ENCODE assay signal across 8 cellular contexts in genomic region chr14:61537567-61538463, GRCh38.
A peak's percentile ranks its signal among the peaks of the same experiment; 100 is the strongest.
DNase-seq lines count a peak whose midpoint lies in the region; ATAC-seq, FAIRE-seq and TF ChIP-seq lines count a peak whose summit lies in the region.

No MANE protein-coding gene starts in this region.

- CTCF ChIA-PET in T-cell (lab: Charles Lee) (interaction anchor here (0.6 to 1.4 kb wide), 2 partner anchors 9 to 66 kb away, joined by 4 to 5 read pairs; no protein-coding TSS in a partner anchor), endothelial cell of umbilical vein (lab: Charles Lee) (interaction anchor here (0.9 to 1.8 kb wide), 7 partner anchors 10 to 66 kb away, joined by 3 to 7 read pairs (median 5); no protein-coding TSS in a partner anchor)
- CTCF ChIA-PET in naive thymus-derived CD4-positive, alpha-beta T cell (lab: Charles Lee), result no interaction called here

- intact Hi-C loops in endothelial cell of umbilical vein (cut with micrococcal nuclease), result loop anchor here (1.0 kb wide), 2 partner anchors 11 to 23 kb away; no protein-coding TSS in a partner anchor
- intact Hi-C loops in naive thymus-derived CD4-positive, alpha-beta T cell (cut with micrococcal nuclease), result loop anchor here (5.0 to 10.0 kb wide), 3 partner anchors 243 to 299 kb away; no protein-coding TSS in a partner anchor

- dilution Hi-C loops in endothelial cell of umbilical vein (cut with MboI; ENCODE audit: extremely low pct_ligation_motif_present, low sequenced_read_pairs), result no loop called here

- H3K9me3 ChIP-seq in endothelial cell of umbilical vein (replicated peaks; ENCODE audit: control insufficient read depth, insufficient read depth, low read length), result no peaks in the 10 kb centered on the region
- no peaks in the 10 kb centered on the region for H3K9me3 ChIP-seq in naive thymus-derived CD4-positive, alpha-beta T cell (ENCODE audit: control insufficient read depth in 2 of 3, low read length in 3 of 3)

- H3K27ac Mint-ChIP-seq in T-cell, result peak overlapping the region; percentile 77 to 80
- H3K27ac Mint-ChIP-seq in naive thymus-derived CD4-positive, alpha-beta T cell, result peak overlapping the region; percentile 38 to 85 (median 66)

- peak overlapping the region; percentile 51 for H3K27ac ChIP-seq in endothelial cell of umbilical vein (ENCODE audit: insufficient read depth, low read depth, low read length)
- peak overlapping the region; percentile 24 for H3K27ac ChIP-seq in naive thymus-derived CD4-positive, alpha-beta T cell (ENCODE audit: low read depth, low read length)

- no peak for TF ChIP-seq POLR2A in endothelial cell of umbilical vein (IDR thresholded peaks at IDR 0.05; ENCODE audit: low read depth, low read length)

- no peaks in the 10 kb centered on the region for H3K27me3 ChIP-seq in endothelial cell of umbilical vein (ENCODE audit: control insufficient read depth in 2 of 2, insufficient read depth in 2 of 2, low read length in 2 of 2)
- no peaks in the 10 kb centered on the region for H3K27me3 ChIP-seq in naive thymus-derived CD4-positive, alpha-beta T cell (ENCODE audit: control insufficient read depth in 2 of 2, insufficient read depth in 2 of 2, low read length in 2 of 2)

- FAIRE-seq in endothelial cell of umbilical vein (lab: Jason Lieb, UNC), result peak; percentile 74

- peaks cover 53 to 69% (median 57%) of the 10 kb centered on the region in 3 donors for H3K4me1 Mint-ChIP-seq in T-cell
- H3K4me1 Mint-ChIP-seq in naive thymus-derived CD4-positive, alpha-beta T cell, result peaks cover 15 to 74% (median 35%) of the 10 kb centered on the region in 7 donors

- no peak overlapping the region for H3K4me3 ChIP-seq in endothelial cell of umbilical vein (replicated peaks in 1 of 3; ENCODE audit: insufficient read depth in 1 of 3, low read depth in 1 of 3, low read length in 3 of 3)
- H3K4me3 ChIP-seq in naive thymus-derived CD4-positive, alpha-beta T cell (ENCODE audit: low read length), result no peak overlapping the region

- no peaks in the 10 kb centered on the region for H3K27me3 Mint-ChIP-seq in T-cell
- H3K27me3 Mint-ChIP-seq in naive thymus-derived CD4-positive, alpha-beta T cell, result no peaks in the 10 kb centered on the region

- POLR2A ChIA-PET in T-cell (lab: Charles Lee) (no interaction called here), endothelial cell of umbilical vein (lab: Charles Lee) (no interaction called here)
- POLR2A ChIA-PET in naive thymus-derived CD4-positive, alpha-beta T cell (lab: Charles Lee), result interaction anchor here (1.7 kb wide), 1 partner anchor 60 kb away, joined by 3 read pairs; no protein-coding TSS in a partner anchor

- no peaks in the 10 kb centered on the region for H3K9me1 ChIP-seq in endothelial cell of umbilical vein (replicated peaks; ENCODE audit: control insufficient read depth, extremely low read depth, insufficient read depth, low read length)

- H4K20me1 ChIP-seq in endothelial cell of umbilical vein (replicated peaks; ENCODE audit: control insufficient read depth, extremely low read depth, insufficient read depth, low read length), result no peaks in the 10 kb centered on the region

- DNase-seq in COR-L47 (lab: John Stamatoyannopoulos, UW) (peak; percentile 57), T-cell (peak in 1 of 34 experiments; percentile 9), endothelial cell of umbilical vein (ENCODE audit: low read depth, low spot score) (peak; percentile 78), GOT3 (lab: John Stamatoyannopoulos, UW) (no peak), NCI-H2227 (lab: John Stamatoyannopoulos, UW; ENCODE audit: unreplicated experiment) (no peak)
- peak in 1 of 9 donors; percentile 29 for DNase-seq in naive thymus-derived CD4-positive, alpha-beta T cell

- no peak overlapping the region for H2AFZ ChIP-seq in endothelial cell of umbilical vein (ENCODE audit: low read depth, low read length)

- H3K4me2 ChIP-seq in endothelial cell of umbilical vein (ENCODE audit: insufficient read depth, low read length), result peak overlapping the region; percentile 47

- no peaks in the 10 kb centered on the region for H3K9me3 Mint-ChIP-seq in T-cell
- H3K9me3 Mint-ChIP-seq in naive thymus-derived CD4-positive, alpha-beta T cell, result no peaks in the 10 kb centered on the region

- H3K9ac ChIP-seq in endothelial cell of umbilical vein (replicated peaks; ENCODE audit: extremely low read depth, insufficient read depth, low read length), result peak overlapping the region; percentile 39

- ATAC-seq in HG03558 (IDR thresholded peaks at IDR 0.05; ENCODE audit: extremely low read depth, unreplicated experiment) (peak; percentile 56), T-cell (replicated peaks in 1 of 4) (peak in 1 of 4 experiments; percentile 45), HG03457 (IDR thresholded peaks at IDR 0.05; ENCODE audit: unreplicated experiment) (no peak)
- ATAC-seq in naive thymus-derived CD4-positive, alpha-beta T cell, result no peak

- H3K79me2 ChIP-seq in endothelial cell of umbilical vein (ENCODE audit: control insufficient read depth, insufficient read depth, low read length), result peaks cover 2% of the 10 kb centered on the region

- H3K4me3 Mint-ChIP-seq in T-cell, result no peak overlapping the region
- peak overlapping the region in 1 of 10 donors; percentile 26 for H3K4me3 Mint-ChIP-seq in naive thymus-derived CD4-positive, alpha-beta T cell

- no peak for TF ChIP-seq CTCF in endothelial cell of umbilical vein (IDR thresholded peaks at IDR 0.05; ENCODE audit: extremely low read depth in 1 of 2, insufficient read depth in 1 of 2, low read depth in 1 of 2, low read length in 2 of 2)

- BruUV-seq in endothelial cell of umbilical vein (replicated peaks; lab: Mats Ljungman, UMichigan), result no TSS peak

- peaks cover 0 to 9% of the 10 kb centered on the region in 2 experiments for H3K36me3 ChIP-seq in endothelial cell of umbilical vein (ENCODE audit: control insufficient read depth in 2 of 2, extremely low read depth in 1 of 2, insufficient read depth in 2 of 2, low read length in 2 of 2)
- peaks cover 36 to 87% (median 36%) of the 10 kb centered on the region in 3 experiments for H3K36me3 ChIP-seq in naive thymus-derived CD4-positive, alpha-beta T cell (ENCODE audit: control insufficient read depth in 2 of 3, insufficient read depth in 3 of 3, low read length in 3 of 3)

- peaks cover 77% of the 10 kb centered on the region for H3K36me3 Mint-ChIP-seq in T-cell
- H3K36me3 Mint-ChIP-seq in naive thymus-derived CD4-positive, alpha-beta T cell, result peaks cover 15 to 76% (median 52%) of the 10 kb centered on the region in 5 donors

- peaks cover 34% of the 10 kb centered on the region for H3K4me1 ChIP-seq in endothelial cell of umbilical vein (ENCODE audit: control insufficient read depth, extremely low read depth, insufficient read depth, low read length)
- H3K4me1 ChIP-seq in naive thymus-derived CD4-positive, alpha-beta T cell (ENCODE audit: control insufficient read depth in 2 of 2, insufficient read depth in 2 of 2, low read length in 2 of 2), result no peaks in the 10 kb centered on the region

TF ChIP-seq in endothelial cell of umbilical vein, 7 proteins besides CTCF, POLR2A, EP300 and RAD21:
- TF ChIP-seq POLR2AphosphoS5 (IDR thresholded peaks at IDR 0.05; ENCODE audit: insufficient read depth, low read depth, low read length) (no peak), EZH2 (IDR thresholded peaks at IDR 0.05; ENCODE audit: borderline replicate concordance, low read depth, low read length, severe bottlenecking) (no peak), FOS (IDR thresholded peaks at IDR 0.05; ENCODE audit: borderline replicate concordance, insufficient read depth, low read length) (peak; percentile 81), MYC (IDR thresholded peaks at IDR 0.05; ENCODE audit: low read depth, low read length) (no peak), JUN (IDR thresholded peaks at IDR 0.05; ENCODE audit: borderline replicate concordance, insufficient read depth, insufficient read length, low read depth) (peak; percentile 14)

Comparison
In these comparisons a context has a peak if more than half of its experiments do, and no peak if none do; other contexts are left out.
1. DNase-seq: peak in COR-L47 (single experiment) and endothelial cell of umbilical vein (single experiment); none in GOT3 (single experiment) and NCI-H2227 (single experiment).